ENCODE assay signal across 1 cellular context in the genomic region with DNA sequence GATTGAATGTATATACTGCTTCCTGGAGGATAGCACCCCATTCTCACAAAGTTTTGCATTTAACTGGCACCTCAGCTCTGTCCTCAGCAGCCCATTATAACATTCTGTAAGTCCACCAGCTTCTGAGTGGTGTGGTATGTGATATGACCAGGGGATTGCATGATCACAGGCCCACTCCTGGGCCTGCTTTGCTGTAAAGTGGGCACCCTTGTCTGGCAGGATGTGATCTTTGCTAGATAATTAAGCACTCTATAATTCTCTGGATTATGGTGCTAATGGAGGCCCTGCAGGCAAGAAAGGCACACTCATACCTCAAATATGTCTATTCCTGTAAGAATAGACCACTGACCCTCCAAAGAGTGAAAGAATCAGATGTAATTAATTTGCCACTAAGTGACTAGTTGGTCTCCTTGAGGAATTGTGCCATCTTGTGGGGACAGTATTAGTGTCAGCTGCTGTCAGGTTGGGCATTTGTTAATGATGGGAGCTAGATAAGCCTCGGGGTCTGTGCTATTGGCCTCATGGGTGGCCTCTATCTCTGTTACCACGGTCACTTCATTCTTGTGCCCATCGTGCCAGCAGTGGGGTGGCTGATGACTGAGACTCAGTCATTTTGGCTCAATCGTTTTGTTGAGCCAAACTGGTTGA.
TF ChIP-seq lines count a peak whose summit lies in the region.

No MANE protein-coding gene starts in this region.

TF ChIP-seq in GM23338, 12 proteins besides CTCF, POLR2A, EP300 and RAD21:
- TF ChIP-seq, protein P1, sequence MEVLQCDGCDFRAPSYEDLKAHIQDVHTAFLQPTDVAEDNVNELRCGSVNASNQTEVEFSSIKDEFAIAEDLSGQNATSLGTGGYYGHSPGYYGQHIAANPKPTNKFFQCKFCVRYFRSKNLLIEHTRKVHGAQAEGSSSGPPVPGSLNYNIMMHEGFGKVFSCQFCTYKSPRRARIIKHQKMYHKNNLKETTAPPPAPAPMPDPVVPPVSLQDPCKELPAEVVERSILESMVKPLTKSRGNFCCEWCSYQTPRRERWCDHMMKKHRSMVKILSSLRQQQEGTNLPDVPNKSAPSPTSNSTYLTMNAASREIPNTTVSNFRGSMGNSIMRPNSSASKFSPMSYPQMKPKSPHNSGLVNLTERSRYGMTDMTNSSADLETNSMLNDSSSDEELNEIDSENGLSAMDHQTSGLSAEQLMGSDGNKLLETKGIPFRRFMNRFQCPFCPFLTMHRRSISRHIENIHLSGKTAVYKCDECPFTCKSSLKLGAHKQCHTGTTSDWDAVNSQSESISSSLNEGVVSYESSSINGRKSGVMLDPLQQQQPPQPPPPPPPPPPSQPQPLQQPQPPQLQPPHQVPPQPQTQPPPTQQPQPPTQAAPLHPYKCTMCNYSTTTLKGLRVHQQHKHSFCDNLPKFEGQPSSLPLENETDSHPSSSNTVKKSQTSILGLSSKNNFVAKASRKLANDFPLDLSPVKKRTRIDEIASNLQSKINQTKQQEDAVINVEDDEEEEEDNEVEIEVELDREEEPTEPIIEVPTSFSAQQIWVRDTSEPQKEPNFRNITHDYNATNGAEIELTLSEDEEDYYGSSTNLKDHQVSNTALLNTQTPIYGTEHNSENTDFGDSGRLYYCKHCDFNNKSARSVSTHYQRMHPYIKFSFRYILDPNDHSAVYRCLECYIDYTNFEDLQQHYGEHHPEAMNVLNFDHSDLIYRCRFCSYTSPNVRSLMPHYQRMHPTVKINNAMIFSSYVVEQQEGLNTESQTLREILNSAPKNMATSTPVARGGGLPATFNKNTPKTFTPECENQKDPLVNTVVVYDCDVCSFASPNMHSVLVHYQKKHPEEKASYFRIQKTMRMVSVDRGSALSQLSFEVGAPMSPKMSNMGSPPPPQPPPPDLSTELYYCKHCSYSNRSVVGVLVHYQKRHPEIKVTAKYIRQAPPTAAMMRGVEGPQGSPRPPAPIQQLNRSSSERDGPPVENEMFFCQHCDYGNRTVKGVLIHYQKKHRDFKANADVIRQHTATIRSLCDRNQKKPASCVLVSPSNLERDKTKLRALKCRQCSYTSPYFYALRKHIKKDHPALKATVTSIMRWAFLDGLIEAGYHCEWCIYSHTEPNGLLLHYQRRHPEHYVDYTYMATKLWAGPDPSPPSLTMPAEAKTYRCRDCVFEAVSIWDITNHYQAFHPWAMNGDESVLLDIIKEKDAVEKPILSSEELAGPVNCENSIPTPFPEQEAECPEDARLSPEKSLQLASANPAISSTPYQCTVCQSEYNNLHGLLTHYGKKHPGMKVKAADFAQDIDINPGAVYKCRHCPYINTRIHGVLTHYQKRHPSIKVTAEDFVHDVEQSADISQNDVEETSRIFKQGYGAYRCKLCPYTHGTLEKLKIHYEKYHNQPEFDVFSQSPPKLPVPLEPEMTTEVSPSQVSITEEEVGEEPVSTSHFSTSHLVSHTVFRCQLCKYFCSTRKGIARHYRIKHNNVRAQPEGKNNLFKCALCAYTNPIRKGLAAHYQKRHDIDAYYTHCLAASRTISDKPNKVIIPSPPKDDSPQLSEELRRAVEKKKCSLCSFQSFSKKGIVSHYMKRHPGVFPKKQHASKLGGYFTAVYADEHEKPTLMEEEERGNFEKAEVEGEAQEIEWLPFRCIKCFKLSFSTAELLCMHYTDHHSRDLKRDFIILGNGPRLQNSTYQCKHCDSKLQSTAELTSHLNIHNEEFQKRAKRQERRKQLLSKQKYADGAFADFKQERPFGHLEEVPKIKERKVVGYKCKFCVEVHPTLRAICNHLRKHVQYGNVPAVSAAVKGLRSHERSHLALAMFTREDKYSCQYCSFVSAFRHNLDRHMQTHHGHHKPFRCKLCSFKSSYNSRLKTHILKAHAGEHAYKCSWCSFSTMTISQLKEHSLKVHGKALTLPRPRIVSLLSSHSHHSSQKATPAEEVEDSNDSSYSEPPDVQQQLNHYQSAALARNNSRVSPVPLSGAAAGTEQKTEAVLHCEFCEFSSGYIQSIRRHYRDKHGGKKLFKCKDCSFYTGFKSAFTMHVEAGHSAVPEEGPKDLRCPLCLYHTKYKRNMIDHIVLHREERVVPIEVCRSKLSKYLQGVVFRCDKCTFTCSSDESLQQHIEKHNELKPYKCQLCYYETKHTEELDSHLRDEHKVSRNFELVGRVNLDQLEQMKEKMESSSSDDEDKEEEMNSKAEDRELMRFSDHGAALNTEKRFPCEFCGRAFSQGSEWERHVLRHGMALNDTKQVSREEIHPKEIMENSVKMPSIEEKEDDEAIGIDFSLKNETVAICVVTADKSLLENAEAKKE (CRISPR knock-in tag; IDR thresholded peaks at IDR 0.05): no peak
- no peak for TF ChIP-seq ZNF331 (CRISPR knock-in tag; IDR thresholded peaks at IDR 0.05; ENCODE audit: low read depth)
- TF ChIP-seq STAT1 (IDR thresholded peaks at IDR 0.05; ENCODE audit: unreplicated experiment): no peak
